ENCODE assay signal across 8 cellular contexts in genomic region chr18:45151645-45152044, GRCh38.
"Had no signal": no experiment of that assay in that cellular context is flagged by ENCODE, and none has a peak within 500 bp of the region (broad histone marks: within the 10 kb centered on the region; RNA-seq: fewer than 3 reads in every experiment).

No MANE protein-coding gene starts in this region.

- ATAC-seq: GM12878 had no signal

- DNase-seq: GDM1, GF-D8 had no signal

- FAIRE-seq: G401.6, GM12878, GM12891, GM12892, GM18507, GM19239 had no signal

- H3K4me3 ChIP-seq: GM12878 had no signal
